8 cellular contexts compared by ENCODE assay signal in the genomic region with DNA sequence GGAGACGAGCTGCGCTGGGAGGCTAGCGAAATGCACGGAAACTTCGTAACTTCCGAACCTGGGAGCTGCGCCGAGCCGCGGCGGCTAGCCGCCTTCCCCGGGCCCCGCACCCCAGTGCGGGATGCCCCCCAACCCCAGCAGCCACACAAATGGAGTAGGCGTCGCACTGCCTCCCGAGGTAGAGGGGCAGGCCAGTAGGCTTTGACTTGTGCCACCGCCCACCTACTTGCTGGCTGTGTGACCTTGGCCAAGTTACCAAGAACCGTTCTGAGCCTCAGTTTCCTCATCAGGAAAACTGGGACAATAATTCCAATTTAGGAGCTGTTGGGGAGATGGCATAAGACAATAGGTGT. TPM values are rescaled to one million over a fixed set of nuclear protein-coding genes. Genes with fewer than 3 reads are reported as not detected.
DNase-seq lines count a peak whose midpoint lies in the region; ATAC-seq and TF ChIP-seq lines count a peak whose summit lies in the region.

No MANE protein-coding gene starts in this region.

- peak overlapping the region; percentile 94 for H2AFZ ChIP-seq in Karpas-422 (ENCODE audit: low read length)

- intact Hi-C loops in dorsolateral prefrontal cortex (cut with DNase I): loop anchor here (5.0 kb wide), 2 partner anchors 68 to 78 kb away; no protein-coding TSS in a partner anchor

- TF ChIP-seq CTCF in AG09309 (IDR thresholded peaks at IDR 0.05; ENCODE audit: control insufficient read depth, insufficient read depth, low read depth, low read length, missing control alignments) (no peak), dorsolateral prefrontal cortex (IDR thresholded peaks at IDR 0.05 in 54 of 56, conservative IDR thresholded peaks at IDR 0.05 in 2 of 56; ENCODE audit: low read depth in 1 of 56, partially characterized antibody in 56 of 56) (peak in 1 of 56 donors; percentile 9), nephron progenitor cell (IDR thresholded peaks at IDR 0.05) (no peak), GM20000 (IDR thresholded peaks at IDR 0.05; ENCODE audit: extremely low read depth, missing control alignments) (no peak)

- H3K27me3 ChIP-seq in Karpas-422 (ENCODE audit: low read length): no peaks in the 10 kb centered on the region
- no peaks in the 10 kb centered on the region for H3K27me3 ChIP-seq in dorsolateral prefrontal cortex

- no peaks in the 10 kb centered on the region for H3K9me2 ChIP-seq in Karpas-422 (replicated peaks; ENCODE audit: insufficient read depth, low read length)

- H3K27ac Mint-ChIP-seq in nephron progenitor cell: no peak overlapping the region

- no peaks in the 10 kb centered on the region for H3K36me3 ChIP-seq in Karpas-422 (ENCODE audit: insufficient read depth, low read length)

- no peaks in the 10 kb centered on the region for H3K36me3 Mint-ChIP-seq in nephron progenitor cell (ENCODE audit: low read depth)

- no peaks in the 10 kb centered on the region for H4K20me1 ChIP-seq in Karpas-422 (ENCODE audit: insufficient read depth, low read depth, low read length)

- DNase-seq in AG09309 (ENCODE audit: low read depth) (no peak), Karpas-422 (no peak), dorsolateral prefrontal cortex (no peak), nephron progenitor cell (no peak), GM20000 (ENCODE audit: low spot score) (no peak)
- DNase-seq in activated effector memory CD4-positive, alpha-beta T cell treated with Interleukin-2 at 50 U/mL for 16 hours: no peak

- peaks cover 42% of the 10 kb centered on the region for H3K4me1 ChIP-seq in Karpas-422 (ENCODE audit: low read length)

- H3K9me3 ChIP-seq in Karpas-422 (ENCODE audit: low read length): no peaks in the 10 kb centered on the region

- H3K9me3 Mint-ChIP-seq in nephron progenitor cell: no peaks in the 10 kb centered on the region

- peak overlapping the region; percentile 76 for H3K9ac ChIP-seq in Karpas-422 (ENCODE audit: low read length)

- peaks cover 37% of the 10 kb centered on the region for H3K4me1 Mint-ChIP-seq in nephron progenitor cell

- H3K4me2 ChIP-seq in Karpas-422 (ENCODE audit: low read depth, low read length, poor library complexity, severe bottlenecking): peak overlapping the region; percentile 87

- H3K27ac ChIP-seq in Karpas-422 (ENCODE audit: low read length): no peak overlapping the region
- H3K27ac ChIP-seq in dorsolateral prefrontal cortex: peak overlapping the region in 57 of 59 donors; percentile 18 to 93 (median 80)

- peaks cover 41% of the 10 kb centered on the region for H3K79me2 ChIP-seq in Karpas-422 (ENCODE audit: low read length)

- H3K4me3 ChIP-seq in AG09309 (ENCODE audit: control insufficient read depth, low read depth, low read length) (peak overlapping the region; percentile 61), Karpas-422 (ENCODE audit: low read length) (peak overlapping the region; percentile 78), dorsolateral prefrontal cortex (peak overlapping the region; percentile 64 to 98 (median 90))

- ATAC-seq in GM19397 (IDR thresholded peaks at IDR 0.05; ENCODE audit: unreplicated experiment): no peak
- no peak for ATAC-seq in HG03139 (IDR thresholded peaks at IDR 0.05; ENCODE audit: unreplicated experiment)

- H3K27me3 Mint-ChIP-seq in nephron progenitor cell (ENCODE audit: low read depth, poor library complexity): peaks cover 41% of the 10 kb centered on the region

- peak overlapping the region; percentile 70 for H3K4me3 Mint-ChIP-seq in nephron progenitor cell

RNA-seq across cellular contexts. Expression of a gene that starts 0.5 kb away (rescaled TPM):
- total RNA-seq in Karpas-422 (2014; rRNA removed; shearing (Covaris generic); ENCODE audit: low replicate concordance): 129 and 137 TPM in 2 replicates
- total RNA-seq in dorsolateral prefrontal cortex: 100 to 1,000 TPM in 100 of 120 experiments, 10 to 100 TPM in 20; 42.5 to 205 (median 133) TPM
